Comparison of ENCODE assay signal across 8 cellular contexts in genomic region chr1:231240531-231240882, GRCh38. TPM values are rescaled to one million over a fixed set of nuclear protein-coding genes. Genes with fewer than 3 reads are reported as not detected.
DNase-seq lines count a peak whose midpoint lies in the region; ATAC-seq and TF ChIP-seq lines count a peak whose summit lies in the region.

No MANE protein-coding gene starts in this region.

- WGBS in heart left ventricle, 4 donors, result 1 to 2% (median 2%) methylated on average over 13 of the region's 13 CpGs

- H3K4me1 ChIP-seq in CD8-positive, alpha-beta memory T cell (ENCODE audit: insufficient read depth, low read length), result peaks cover 54% of the 10 kb centered on the region
- peaks cover 0 to 52% (median 30%) of the 10 kb centered on the region in 12 donors for H3K4me1 ChIP-seq in heart left ventricle

- H3K4me3 ChIP-seq in CD8-positive, alpha-beta memory T cell (ENCODE audit: low read length), result peak overlapping the region; percentile 100
- H3K4me3 ChIP-seq in heart left ventricle, result peak overlapping the region; percentile 65 to 94 (median 78)

- peaks cover 8 to 60% (median 22%) of the 10 kb centered on the region in 3 donors for H3K36me3 Mint-ChIP-seq in CD8-positive, alpha-beta memory T cell
- peaks cover 9% of the 10 kb centered on the region for H3K36me3 Mint-ChIP-seq in WTC11

- H3K4me3 Mint-ChIP-seq in CD8-positive, alpha-beta memory T cell, result peak overlapping the region; percentile 91 to 100 (median 97)
- peak overlapping the region; percentile 96 for H3K4me3 Mint-ChIP-seq in WTC11

- no peaks in the 10 kb centered on the region for H3K9me3 ChIP-seq in CD8-positive, alpha-beta memory T cell (ENCODE audit: low read length)
- H3K9me3 ChIP-seq in heart left ventricle, result no peaks in the 10 kb centered on the region

- POLR2A ChIA-PET in CD8-positive, alpha-beta memory T cell (lab: Charles Lee), result no interaction called here
- POLR2A ChIA-PET in HEK293T (lab: Yijun Ruan, JAX) (interaction anchor here (0.7 kb wide), 1 partner anchor 301 kb away, joined by 3 read pairs; no protein-coding TSS in a partner anchor), WTC11 (lab: Charles Lee) (no interaction called here)

- intact Hi-C loops in heart left ventricle (cut with DNase I), result loop anchor here in 6 of 10 donors (2.0 to 10.0 kb wide), 5 partner anchors 94 to 364 kb away; partner anchors contain the start of genes EXOC8 (in 5 of the 6) and SPRTN (in 3 of the 6)

- CTCF ChIA-PET in CD8-positive, alpha-beta memory T cell (lab: Charles Lee), result no interaction called here
- CTCF ChIA-PET in HEK293T (lab: Yijun Ruan, JAX), result interaction anchor here (1.0 kb wide), 1 partner anchor 9 kb away, joined by 4 read pairs; no protein-coding TSS in a partner anchor
- CTCF ChIA-PET in WTC11 (lab: Charles Lee), result no interaction called here

- no peak for TF ChIP-seq CTCF in WTC11 (IDR thresholded peaks at IDR 0.05)
- TF ChIP-seq CTCF in heart left ventricle (IDR thresholded peaks at IDR 0.05), result no peak

- no peak for TF ChIP-seq POLR2A in heart left ventricle (IDR thresholded peaks at IDR 0.05)

- DNase-seq in CD8-positive, alpha-beta memory T cell, result no peak
- peak; percentile 34 for DNase-seq in HEK293T (ENCODE audit: extremely low spot score)
- DNase-seq in WTC11 (ENCODE audit: low spot score), result no peak
- DNase-seq in heart left ventricle, result no peak
- peak; percentile 19 for DNase-seq in renal cortical epithelial cell (ENCODE audit: low read depth)
- no peak for DNase-seq in amniotic stem cell (lab: John Stamatoyannopoulos, UW)
- no peak for DNase-seq in stimulated activated CD4-positive, alpha-beta T cell treated with anti-CD3 and anti-CD28 coated beads, Interleukin-12 subunit alpha, Interleukin-12 subunit beta, amount 100 ng/mL, for 4 hours
- no peak for DNase-seq in SKM-1 (lab: John Stamatoyannopoulos, UW; ENCODE audit: unreplicated experiment)

- peak overlapping the region; percentile 88 for H3K27ac ChIP-seq in CD8-positive, alpha-beta memory T cell (ENCODE audit: low read depth, low read length)
- peak overlapping the region in 11 of 12 donors; percentile 76 to 90 (median 85) for H3K27ac ChIP-seq in heart left ventricle

- H3K27me3 Mint-ChIP-seq in CD8-positive, alpha-beta memory T cell, result peaks cover 0 to 4% of the 10 kb centered on the region in 2 donors
- no peaks in the 10 kb centered on the region for H3K27me3 Mint-ChIP-seq in WTC11 (ENCODE audit: low read depth)

- ATAC-seq in WTC11 (peak; percentile 7; the same call in 1 of the 2 replicates), heart left ventricle (peak in 3 of 4 donors; percentile 4 to 13 (median 10))

- no peaks in the 10 kb centered on the region for H3K27me3 ChIP-seq in CD8-positive, alpha-beta memory T cell (ENCODE audit: insufficient read depth, low read length, poor library complexity, severe bottlenecking)
- H3K27me3 ChIP-seq in heart left ventricle, result no peaks in the 10 kb centered on the region

- H3K36me3 ChIP-seq in CD8-positive, alpha-beta memory T cell (ENCODE audit: insufficient read depth, low read length), result peaks cover 19% of the 10 kb centered on the region
- peaks cover 0 to 35% (median 25%) of the 10 kb centered on the region in 9 donors for H3K36me3 ChIP-seq in heart left ventricle

- H3K9me3 Mint-ChIP-seq in CD8-positive, alpha-beta memory T cell, result no peaks in the 10 kb centered on the region
- no peaks in the 10 kb centered on the region for H3K9me3 Mint-ChIP-seq in WTC11

- peaks cover 63 to 83% (median 83%) of the 10 kb centered on the region in 3 donors for H3K4me1 Mint-ChIP-seq in CD8-positive, alpha-beta memory T cell
- peaks cover 15% of the 10 kb centered on the region for H3K4me1 Mint-ChIP-seq in WTC11

- peak overlapping the region; percentile 95 to 100 (median 96) for H3K27ac Mint-ChIP-seq in CD8-positive, alpha-beta memory T cell
- peak overlapping the region; percentile 86 for H3K27ac Mint-ChIP-seq in WTC11

TF ChIP-seq in HEK293T, 16 proteins besides CTCF, POLR2A, EP300 and RAD21:
- TF ChIP-seq LEF1 (IDR thresholded peaks at IDR 0.05; ENCODE audit: borderline replicate concordance) (no peak), CTBP1 (IDR thresholded peaks at IDR 0.05; ENCODE audit: borderline replicate concordance) (no peak), ZNF384 (IDR thresholded peaks at IDR 0.05) (no peak), SP1 (IDR thresholded peaks at IDR 0.05) (no peak), HDGF (IDR thresholded peaks at IDR 0.05; ENCODE audit: borderline replicate concordance) (no peak)

TF ChIP-seq in WTC11, 78 proteins besides CTCF, POLR2A, EP300 and RAD21:
- TF ChIP-seq RORB (CRISPR knock-in tag; IDR thresholded peaks at IDR 0.05) (no peak), USF2 (CRISPR knock-in tag; IDR thresholded peaks at IDR 0.05) (no peak), ZNF532 (CRISPR knock-in tag; IDR thresholded peaks at IDR 0.05; ENCODE audit: borderline replicate concordance) (no peak), ZNF263 (CRISPR knock-in tag; IDR thresholded peaks at IDR 0.05; ENCODE audit: low read depth) (no peak), SMAD3 (CRISPR knock-in tag; IDR thresholded peaks at IDR 0.05; ENCODE audit: borderline replicate concordance) (no peak), IRF1 (CRISPR knock-in tag; IDR thresholded peaks at IDR 0.05) (no peak)
TF ChIP-seq in WTC11: peak in this region for 0.

RNA-seq across cellular contexts. Expression of gene GNPAT, which starts 0.5 kb away (rescaled TPM):
- 10 to 100 TPM; 49.2 to 51.8 TPM for total RNA-seq in CD8-positive, alpha-beta memory T cell
- 33.2 TPM for polyA plus RNA-seq in CD8-positive, alpha-beta memory T cell
- total RNA-seq in WTC11 (2021) (32.8 to 40.4 TPM (median 38.4 TPM) in 3 replicates), heart left ventricle (10 to 100 TPM; 43.3 to 62.6 (median 52.8) TPM), renal cortical epithelial cell (51.7 and 60.3 TPM in 2 replicates)
- polyA plus RNA-seq in heart left ventricle, result 10 to 100 TPM; 49.0 to 55.5 TPM

Comparison
In these comparisons a context has a peak if more than half of its experiments do, and no peak if none do; other contexts are left out.
1. DNase-seq: peak in HEK293T (single experiment) and renal cortical epithelial cell (single experiment); none in CD8-positive, alpha-beta memory T cell (0 of 5), WTC11 (single experiment), heart left ventricle (0 of 5), amniotic stem cell (single experiment), stimulated activated CD4-positive, alpha-beta T cell treated with anti-CD3 and anti-CD28 coated beads, Interleukin-12 subunit alpha, Interleukin-12 subunit beta, amount 100 ng/mL, for 4 hours (single experiment) and SKM-1 (single experiment).